In the genomic region with DNA sequence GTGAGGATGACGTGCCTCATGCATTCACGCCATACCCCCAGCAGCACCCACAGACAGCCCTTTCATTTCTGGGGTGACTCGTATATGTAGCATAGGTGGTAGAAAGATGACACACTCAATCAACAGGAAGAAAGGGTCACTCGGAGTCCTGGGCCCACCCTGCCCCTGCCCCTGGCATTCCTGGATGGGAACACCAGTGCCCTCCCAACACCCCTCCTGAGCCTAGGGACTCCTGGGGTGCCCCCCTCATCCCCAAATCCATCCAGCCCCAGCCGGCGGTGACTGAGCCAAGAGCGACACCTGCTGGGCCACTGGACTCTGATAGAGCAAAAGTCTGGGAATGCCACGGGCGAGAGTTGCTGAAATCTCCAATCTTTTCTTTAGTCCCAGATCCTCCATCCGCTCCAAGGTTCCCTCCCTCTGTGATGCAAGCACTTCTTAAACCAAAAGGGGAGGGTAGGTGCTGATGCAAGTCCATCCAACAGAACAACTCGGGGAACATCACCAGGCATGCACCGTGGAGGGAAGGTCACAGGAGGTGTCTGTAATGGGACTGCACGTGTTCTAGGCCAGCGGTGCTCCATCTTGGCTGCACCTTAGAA, we compare ENCODE assay signal across 8 cellular contexts. TPM values are rescaled to one million over a fixed set of nuclear protein-coding genes. Genes with fewer than 3 reads are reported as not detected.
A peak's percentile ranks its signal among the peaks of the same experiment; 100 is the strongest.
DNase-seq lines count a peak whose midpoint lies in the region; ATAC-seq, FAIRE-seq and TF ChIP-seq lines count a peak whose summit lies in the region.

No MANE protein-coding gene starts in this region.

- peak; percentile 89 for TF ChIP-seq RAD21 in HCT116 (IDR thresholded peaks at IDR 0.05; ENCODE audit: low read depth)

- H3K9me3 ChIP-seq in HCT116 (ENCODE audit: control insufficient read depth in 1 of 2, insufficient read depth in 1 of 2, low read depth in 1 of 2, low read length in 2 of 2) (no peaks in the 10 kb centered on the region), neuronal stem cell (replicated peaks in 1 of 2; ENCODE audit: control insufficient read depth in 2 of 2, insufficient read depth in 1 of 2, low read depth in 1 of 2, low read length in 2 of 2) (no peaks in the 10 kb centered on the region)

- WGBS in neuronal stem cell (ENCODE audit: extremely low coverage in 2 of 2, insufficient read length in 2 of 2, insufficient replicate concordance in 1 of 2), 2 donors, result no CpG with 5 or more reads among the region's 14 CpGs

- no peak overlapping the region for H3K4me3 ChIP-seq in HCT116 (replicated peaks in 1 of 2; ENCODE audit: low read depth in 1 of 2, low read length in 2 of 2)
- no peak overlapping the region for H3K4me3 ChIP-seq in neuronal stem cell (ENCODE audit: low read length in 2 of 2)

- peak; percentile 89 for ATAC-seq in HCT116

- TF ChIP-seq CTCF in HCT116 (IDR thresholded peaks at IDR 0.05 in 2 of 3, conservative IDR thresholded peaks at IDR 0.05 in 1 of 3; ENCODE audit: borderline replicate concordance in 1 of 3, insufficient read depth in 1 of 3, low read depth in 2 of 3, low read length in 2 of 3), result peak; percentile 70 to 89 (median 79)

- no peak overlapping the region for H2BK5ac ChIP-seq in neuronal stem cell (ENCODE audit: low read length)

- H3K79me1 ChIP-seq in neuronal stem cell (ENCODE audit: low read depth, low read length), result no peaks in the 10 kb centered on the region

- H3K23ac ChIP-seq in neuronal stem cell (ENCODE audit: low read depth, low read length, poor library complexity), result peak overlapping the region; percentile 8

- H3K27me3 ChIP-seq in HCT116 (ENCODE audit: insufficient read depth, low read length) (no peaks in the 10 kb centered on the region), neuronal stem cell (ENCODE audit: control insufficient read depth in 3 of 3, insufficient read depth in 3 of 3, low read depth in 1 of 3, low read length in 3 of 3) (peaks cover 0 to 16% (median 0%) of the 10 kb centered on the region in 3 experiments)

- no peak overlapping the region for H4K91ac ChIP-seq in neuronal stem cell (ENCODE audit: low read depth, low read length, poor library complexity)

- RAD21 ChIA-PET in HCT116 (lab: Charles Lee; ENCODE audit: low non-redundant PET in 1 of 2, low total read pairs in 2 of 2, uncharacterized antibody in 2 of 2, unreplicated experiment in 2 of 2), result interaction anchor here (0.8 to 3.2 kb wide), 5 partner anchors 177 to 219 kb away, joined by 3 to 13 read pairs (median 4); partner anchors contain the start of gene ISG20 (in 1 of the 2)

- peak; percentile 73 for DNase-seq in AG08396 (ENCODE audit: low spot score)
- peak; percentile 22 for DNase-seq in HCT116 (ENCODE audit: low read depth, low spot score)
- DNase-seq in activated CD8-positive, alpha-beta memory T cell treated with anti-CD3 and anti-CD28 coated beads for 24 hours, result peak; percentile 59
- peak; percentile 27 for DNase-seq in fibroblast of the conjunctiva (ENCODE audit: low read depth)
- DNase-seq in neuronal stem cell (ENCODE audit: low spot score), result peak; percentile 50
- no peak for DNase-seq in KG1 (lab: John Stamatoyannopoulos, UW)
- no peak for DNase-seq in NOMO-1 treated with dmso at 0.1 percent for 144 hours (lab: John Stamatoyannopoulos, UW; ENCODE audit: unreplicated experiment)
- no peak for DNase-seq in RCC 7860 (ENCODE audit: low spot score)

- intact Hi-C loops in HCT116 (cut with micrococcal nuclease), result loop anchor here (1.0 to 10.0 kb wide), 3 partner anchors 177 to 590 kb away; no protein-coding TSS in a partner anchor

- H2BK15ac ChIP-seq in neuronal stem cell (ENCODE audit: low read length), result no peak overlapping the region

- no peak overlapping the region for H3K18ac ChIP-seq in neuronal stem cell (ENCODE audit: low read length)

- no peak for TF ChIP-seq POLR2A in HCT116 (IDR thresholded peaks at IDR 0.05; ENCODE audit: borderline replicate concordance, extremely low read depth, insufficient read depth, insufficient read length)

- no peaks in the 10 kb centered on the region for H3K9me2 ChIP-seq in HCT116 (ENCODE audit: insufficient read depth)

- CTCF ChIA-PET in HCT116 (lab: Charles Lee), result interaction anchor here (1.0 to 4.2 kb wide), 8 partner anchors 9 to 360 kb away, joined by 3 to 82 read pairs (median 4); no protein-coding TSS in a partner anchor

- no peaks in the 10 kb centered on the region for H3K79me2 ChIP-seq in HCT116 (ENCODE audit: insufficient read depth, low read length)

- no peaks in the 10 kb centered on the region for H4K20me1 ChIP-seq in HCT116 (ENCODE audit: insufficient read depth)

- no peak overlapping the region for H3K14ac ChIP-seq in neuronal stem cell (ENCODE audit: low read length)

- H2BK12ac ChIP-seq in neuronal stem cell (ENCODE audit: low read length), result no peak overlapping the region

- H2BK120ac ChIP-seq in neuronal stem cell (ENCODE audit: low read depth, low read length), result no peak overlapping the region

- H2AFZ ChIP-seq in HCT116 (ENCODE audit: low read depth, low read length, poor library complexity, severe bottlenecking) (no peak overlapping the region), neuronal stem cell (ENCODE audit: low read length) (no peak overlapping the region)

- FAIRE-seq in RCC 7860 (lab: Jason Lieb, UNC), result no peak

- POLR2A ChIA-PET in HCT116 (lab: Charles Lee), result interaction anchor here (1.0 kb wide), 1 partner anchor 178 kb away, joined by 4 read pairs; no protein-coding TSS in a partner anchor

- BruUV-seq in HCT116 (replicated peaks; lab: Mats Ljungman, UMichigan), result no TSS peak

- no peak overlapping the region for H3K9ac ChIP-seq in HCT116 (ENCODE audit: low read length)
- no peak overlapping the region for H3K9ac ChIP-seq in neuronal stem cell (ENCODE audit: low read depth, low read length, poor library complexity)

- H2AK5ac ChIP-seq in neuronal stem cell (ENCODE audit: low read depth, low read length), result peak overlapping the region; percentile 16

- no peak overlapping the region for H3K27ac ChIP-seq in HCT116 (ENCODE audit: low read depth, low read length)
- no peak overlapping the region for H3K27ac ChIP-seq in neuronal stem cell (replicated peaks; ENCODE audit: low read length)

- no peak overlapping the region for H3K4ac ChIP-seq in neuronal stem cell (ENCODE audit: low read length)

- no peaks in the 10 kb centered on the region for H3K36me3 ChIP-seq in HCT116 (ENCODE audit: control insufficient read depth in 1 of 2, insufficient read depth in 2 of 2, low read length in 2 of 2)
- H3K36me3 ChIP-seq in neuronal stem cell (replicated peaks in 1 of 2; ENCODE audit: control insufficient read depth in 2 of 2, insufficient read depth in 2 of 2, low read length in 2 of 2), result no peaks in the 10 kb centered on the region

- peaks cover 0 to 3% of the 10 kb centered on the region in 2 experiments; a peak in 1 of 4 replicates for H3K4me1 ChIP-seq in HCT116 (ENCODE audit: control insufficient read depth in 1 of 2, insufficient read depth in 2 of 2, low read length in 2 of 2)
- H3K4me1 ChIP-seq in neuronal stem cell (ENCODE audit: control insufficient read depth in 2 of 2, insufficient read depth in 1 of 2, low read depth in 1 of 2, low read length in 2 of 2), result no peaks in the 10 kb centered on the region

- no peak overlapping the region for H4K8ac ChIP-seq in neuronal stem cell (ENCODE audit: low read depth, low read length)

- H3K4me2 ChIP-seq in HCT116 (ENCODE audit: low read length) (no peak overlapping the region), neuronal stem cell (ENCODE audit: insufficient read depth, low read length, poor library complexity, severe bottlenecking) (no peak overlapping the region)

TF ChIP-seq in HCT116, 20 proteins besides CTCF, POLR2A, EP300 and RAD21:
- TF ChIP-seq, protein P1, sequence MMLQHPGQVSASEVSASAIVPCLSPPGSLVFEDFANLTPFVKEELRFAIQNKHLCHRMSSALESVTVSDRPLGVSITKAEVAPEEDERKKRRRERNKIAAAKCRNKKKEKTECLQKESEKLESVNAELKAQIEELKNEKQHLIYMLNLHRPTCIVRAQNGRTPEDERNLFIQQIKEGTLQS (IDR thresholded peaks at IDR 0.05), result no peak
- no peak for TF ChIP-seq CEBPB (IDR thresholded peaks at IDR 0.05; ENCODE audit: low read depth)

RNA-seq across cellular contexts. Expression of gene ACAN, which starts 31.1 kb away (rescaled TPM):
- total RNA-seq in HCT116 (2021; ENCODE audit: unreplicated experiment), result not detected
- 0.01 TPM in 1 of 2 replicates, not detected in the other for polyA plus RNA-seq in HCT116 (2012)
- 1.7 TPM for polyA plus RNA-seq in neuronal stem cell (2013, experiment 1 of 2)
- 1.7 TPM for polyA plus RNA-seq in neuronal stem cell (2013, experiment 2 of 2)

Comparison
In these comparisons a context has a peak if more than half of its experiments do, and no peak if none do; other contexts are left out.
1. DNase-seq: peak in AG08396 (single experiment), HCT116 (single experiment), activated CD8-positive, alpha-beta memory T cell treated with anti-CD3 and anti-CD28 coated beads for 24 hours (single experiment), fibroblast of the conjunctiva (single experiment) and neuronal stem cell (single experiment); none in KG1 (single experiment), NOMO-1 treated with dmso at 0.1 percent for 144 hours (single experiment) and RCC 7860 (single experiment).